1 cellular context compared by ENCODE assay signal in the genomic region with DNA sequence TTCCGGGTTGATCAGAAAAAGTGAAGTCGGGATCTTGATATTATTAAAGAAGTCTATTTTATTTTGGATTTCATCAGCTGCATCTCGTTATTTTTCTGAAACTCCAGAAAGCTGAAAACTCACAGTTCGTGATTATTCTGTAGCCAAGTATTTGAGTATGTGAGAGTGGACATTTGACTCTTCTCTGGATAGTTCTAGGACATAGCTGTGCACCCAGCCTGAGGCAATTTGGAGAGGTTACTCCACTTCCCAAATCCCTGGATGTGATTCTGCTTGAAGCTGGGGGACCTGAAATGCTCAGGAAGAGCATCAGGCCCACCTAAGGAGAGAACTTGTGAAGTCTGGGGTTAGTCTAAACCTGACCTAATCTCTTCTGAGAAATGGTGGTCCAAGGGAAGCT.
TF ChIP-seq lines count a peak whose summit lies in the region.

No MANE protein-coding gene starts in this region.

TF ChIP-seq in GM23338, 12 proteins besides CTCF, POLR2A, EP300 and RAD21 (continued from another document):
- TF ChIP-seq, protein P1, sequence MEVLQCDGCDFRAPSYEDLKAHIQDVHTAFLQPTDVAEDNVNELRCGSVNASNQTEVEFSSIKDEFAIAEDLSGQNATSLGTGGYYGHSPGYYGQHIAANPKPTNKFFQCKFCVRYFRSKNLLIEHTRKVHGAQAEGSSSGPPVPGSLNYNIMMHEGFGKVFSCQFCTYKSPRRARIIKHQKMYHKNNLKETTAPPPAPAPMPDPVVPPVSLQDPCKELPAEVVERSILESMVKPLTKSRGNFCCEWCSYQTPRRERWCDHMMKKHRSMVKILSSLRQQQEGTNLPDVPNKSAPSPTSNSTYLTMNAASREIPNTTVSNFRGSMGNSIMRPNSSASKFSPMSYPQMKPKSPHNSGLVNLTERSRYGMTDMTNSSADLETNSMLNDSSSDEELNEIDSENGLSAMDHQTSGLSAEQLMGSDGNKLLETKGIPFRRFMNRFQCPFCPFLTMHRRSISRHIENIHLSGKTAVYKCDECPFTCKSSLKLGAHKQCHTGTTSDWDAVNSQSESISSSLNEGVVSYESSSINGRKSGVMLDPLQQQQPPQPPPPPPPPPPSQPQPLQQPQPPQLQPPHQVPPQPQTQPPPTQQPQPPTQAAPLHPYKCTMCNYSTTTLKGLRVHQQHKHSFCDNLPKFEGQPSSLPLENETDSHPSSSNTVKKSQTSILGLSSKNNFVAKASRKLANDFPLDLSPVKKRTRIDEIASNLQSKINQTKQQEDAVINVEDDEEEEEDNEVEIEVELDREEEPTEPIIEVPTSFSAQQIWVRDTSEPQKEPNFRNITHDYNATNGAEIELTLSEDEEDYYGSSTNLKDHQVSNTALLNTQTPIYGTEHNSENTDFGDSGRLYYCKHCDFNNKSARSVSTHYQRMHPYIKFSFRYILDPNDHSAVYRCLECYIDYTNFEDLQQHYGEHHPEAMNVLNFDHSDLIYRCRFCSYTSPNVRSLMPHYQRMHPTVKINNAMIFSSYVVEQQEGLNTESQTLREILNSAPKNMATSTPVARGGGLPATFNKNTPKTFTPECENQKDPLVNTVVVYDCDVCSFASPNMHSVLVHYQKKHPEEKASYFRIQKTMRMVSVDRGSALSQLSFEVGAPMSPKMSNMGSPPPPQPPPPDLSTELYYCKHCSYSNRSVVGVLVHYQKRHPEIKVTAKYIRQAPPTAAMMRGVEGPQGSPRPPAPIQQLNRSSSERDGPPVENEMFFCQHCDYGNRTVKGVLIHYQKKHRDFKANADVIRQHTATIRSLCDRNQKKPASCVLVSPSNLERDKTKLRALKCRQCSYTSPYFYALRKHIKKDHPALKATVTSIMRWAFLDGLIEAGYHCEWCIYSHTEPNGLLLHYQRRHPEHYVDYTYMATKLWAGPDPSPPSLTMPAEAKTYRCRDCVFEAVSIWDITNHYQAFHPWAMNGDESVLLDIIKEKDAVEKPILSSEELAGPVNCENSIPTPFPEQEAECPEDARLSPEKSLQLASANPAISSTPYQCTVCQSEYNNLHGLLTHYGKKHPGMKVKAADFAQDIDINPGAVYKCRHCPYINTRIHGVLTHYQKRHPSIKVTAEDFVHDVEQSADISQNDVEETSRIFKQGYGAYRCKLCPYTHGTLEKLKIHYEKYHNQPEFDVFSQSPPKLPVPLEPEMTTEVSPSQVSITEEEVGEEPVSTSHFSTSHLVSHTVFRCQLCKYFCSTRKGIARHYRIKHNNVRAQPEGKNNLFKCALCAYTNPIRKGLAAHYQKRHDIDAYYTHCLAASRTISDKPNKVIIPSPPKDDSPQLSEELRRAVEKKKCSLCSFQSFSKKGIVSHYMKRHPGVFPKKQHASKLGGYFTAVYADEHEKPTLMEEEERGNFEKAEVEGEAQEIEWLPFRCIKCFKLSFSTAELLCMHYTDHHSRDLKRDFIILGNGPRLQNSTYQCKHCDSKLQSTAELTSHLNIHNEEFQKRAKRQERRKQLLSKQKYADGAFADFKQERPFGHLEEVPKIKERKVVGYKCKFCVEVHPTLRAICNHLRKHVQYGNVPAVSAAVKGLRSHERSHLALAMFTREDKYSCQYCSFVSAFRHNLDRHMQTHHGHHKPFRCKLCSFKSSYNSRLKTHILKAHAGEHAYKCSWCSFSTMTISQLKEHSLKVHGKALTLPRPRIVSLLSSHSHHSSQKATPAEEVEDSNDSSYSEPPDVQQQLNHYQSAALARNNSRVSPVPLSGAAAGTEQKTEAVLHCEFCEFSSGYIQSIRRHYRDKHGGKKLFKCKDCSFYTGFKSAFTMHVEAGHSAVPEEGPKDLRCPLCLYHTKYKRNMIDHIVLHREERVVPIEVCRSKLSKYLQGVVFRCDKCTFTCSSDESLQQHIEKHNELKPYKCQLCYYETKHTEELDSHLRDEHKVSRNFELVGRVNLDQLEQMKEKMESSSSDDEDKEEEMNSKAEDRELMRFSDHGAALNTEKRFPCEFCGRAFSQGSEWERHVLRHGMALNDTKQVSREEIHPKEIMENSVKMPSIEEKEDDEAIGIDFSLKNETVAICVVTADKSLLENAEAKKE (CRISPR knock-in tag; IDR thresholded peaks at IDR 0.05): no peak
- no peak for TF ChIP-seq EZH2 (IDR thresholded peaks at IDR 0.05; ENCODE audit: low read depth, unreplicated experiment)
- TF ChIP-seq, protein P2, sequence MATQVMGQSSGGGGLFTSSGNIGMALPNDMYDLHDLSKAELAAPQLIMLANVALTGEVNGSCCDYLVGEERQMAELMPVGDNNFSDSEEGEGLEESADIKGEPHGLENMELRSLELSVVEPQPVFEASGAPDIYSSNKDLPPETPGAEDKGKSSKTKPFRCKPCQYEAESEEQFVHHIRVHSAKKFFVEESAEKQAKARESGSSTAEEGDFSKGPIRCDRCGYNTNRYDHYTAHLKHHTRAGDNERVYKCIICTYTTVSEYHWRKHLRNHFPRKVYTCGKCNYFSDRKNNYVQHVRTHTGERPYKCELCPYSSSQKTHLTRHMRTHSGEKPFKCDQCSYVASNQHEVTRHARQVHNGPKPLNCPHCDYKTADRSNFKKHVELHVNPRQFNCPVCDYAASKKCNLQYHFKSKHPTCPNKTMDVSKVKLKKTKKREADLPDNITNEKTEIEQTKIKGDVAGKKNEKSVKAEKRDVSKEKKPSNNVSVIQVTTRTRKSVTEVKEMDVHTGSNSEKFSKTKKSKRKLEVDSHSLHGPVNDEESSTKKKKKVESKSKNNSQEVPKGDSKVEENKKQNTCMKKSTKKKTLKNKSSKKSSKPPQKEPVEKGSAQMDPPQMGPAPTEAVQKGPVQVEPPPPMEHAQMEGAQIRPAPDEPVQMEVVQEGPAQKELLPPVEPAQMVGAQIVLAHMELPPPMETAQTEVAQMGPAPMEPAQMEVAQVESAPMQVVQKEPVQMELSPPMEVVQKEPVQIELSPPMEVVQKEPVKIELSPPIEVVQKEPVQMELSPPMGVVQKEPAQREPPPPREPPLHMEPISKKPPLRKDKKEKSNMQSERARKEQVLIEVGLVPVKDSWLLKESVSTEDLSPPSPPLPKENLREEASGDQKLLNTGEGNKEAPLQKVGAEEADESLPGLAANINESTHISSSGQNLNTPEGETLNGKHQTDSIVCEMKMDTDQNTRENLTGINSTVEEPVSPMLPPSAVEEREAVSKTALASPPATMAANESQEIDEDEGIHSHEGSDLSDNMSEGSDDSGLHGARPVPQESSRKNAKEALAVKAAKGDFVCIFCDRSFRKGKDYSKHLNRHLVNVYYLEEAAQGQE (IDR thresholded peaks at IDR 0.05; ENCODE audit: unreplicated experiment): no peak
- no peak for TF ChIP-seq CREB1 (CRISPR knock-in tag; IDR thresholded peaks at IDR 0.05; ENCODE audit: low read depth)
- no peak for TF ChIP-seq STAT1 (IDR thresholded peaks at IDR 0.05; ENCODE audit: unreplicated experiment)
